Comparison of ENCODE assay signal across 22 cellular contexts in genomic region chr12:22407397-22407796, GRCh38.
DNase-seq lines count a peak whose midpoint lies in the region; ATAC-seq, FAIRE-seq and TF ChIP-seq lines count a peak whose summit lies in the region.
"Had no signal": no experiment of that assay in that cellular context is flagged by ENCODE, and none has a peak within 500 bp of the region (broad histone marks: within the 10 kb centered on the region; RNA-seq: fewer than 3 reads in every experiment).

No MANE protein-coding gene starts in this region.

- H3F3A ChIP-seq in PC-9 (ENCODE audit: insufficient read depth, low read depth), result peaks cover 26% of the 10 kb centered on the region

- H3K27me3 ChIP-seq in breast epithelium, result no peaks in the 10 kb centered on the region
- H3K27me3 ChIP-seq in mammary epithelial cell (ENCODE audit: insufficient read depth, low read length), result no peaks in the 10 kb centered on the region
- H3K27me3 ChIP-seq in GM12878 (replicated peaks in 1 of 2; ENCODE audit: control insufficient read depth in 2 of 2, insufficient read depth in 2 of 2, low read length in 1 of 2), result no peaks in the 10 kb centered on the region
- no peaks in the 10 kb centered on the region for H3K27me3 ChIP-seq in foreskin keratinocyte
- no peaks in the 10 kb centered on the region for H3K27me3 ChIP-seq in PC-9 (ENCODE audit: insufficient read depth, low read depth)
- H3K27me3 ChIP-seq: BE2C had no signal

- FAIRE-seq in GM12878 (lab: Jason Lieb, UNC), result no peak
- FAIRE-seq: A204.1, HepG2 had no signal

- POLR2A ChIA-PET in GM12878 (lab: Charles Lee), result no interaction called here
- POLR2A ChIA-PET in activated CD8-positive, alpha-beta T cell treated with anti-CD3 and anti-CD28 coated beads for 36 hours (lab: Charles Lee), result no interaction called here
- POLR2A ChIA-PET in PC-9 (lab: Charles Lee; ENCODE audit: unreplicated experiment), result no interaction called here

- H3K9ac ChIP-seq in mammary epithelial cell (ENCODE audit: insufficient read depth, low read length) (no peak overlapping the region), GM12878 (ENCODE audit: control insufficient read depth, insufficient read depth, low read length) (no peak overlapping the region)

- intact Hi-C loops in breast epithelium (cut with DNase I; ENCODE audit: low total_unique reads) (no loop called here), mammary epithelial cell (cut with micrococcal nuclease) (no loop called here), GM12878 (cut with micrococcal nuclease; ENCODE audit: unreplicated experiment) (loop anchor here (10.0 kb wide), 1 partner anchor 137 kb away; the partner anchor contains the start of gene C2CD5), PC-9 (cut with micrococcal nuclease; ENCODE audit: unreplicated experiment) (no loop called here), Calu3 (cut with micrococcal nuclease; ENCODE audit: unreplicated experiment) (no loop called here)
- intact Hi-C loops in activated CD8-positive, alpha-beta T cell treated with anti-CD3 and anti-CD28 coated beads for 36 hours (cut with micrococcal nuclease), result no loop called here

- TF ChIP-seq CTCF in breast epithelium (IDR thresholded peaks at IDR 0.05) (no peak), mammary epithelial cell (conservative IDR thresholded peaks at IDR 0.05 in 1 of 2, IDR thresholded peaks at IDR 0.05 in 1 of 2; ENCODE audit: extremely low read depth in 1 of 2, insufficient read depth in 1 of 2, low read depth in 1 of 2, low read length in 2 of 2) (no peak), GM12878 (IDR thresholded peaks at IDR 0.05 in 2 of 3, conservative IDR thresholded peaks at IDR 0.05 in 1 of 3; ENCODE audit: control insufficient read depth in 2 of 3, extremely low read depth in 1 of 3, insufficient read depth in 1 of 3, low read depth in 3 of 3, low read length in 3 of 3) (no peak), foreskin keratinocyte (conservative IDR thresholded peaks at IDR 0.05) (no peak), PC-9 (conservative IDR thresholded peaks at IDR 0.05) (no peak), Calu3 (IDR thresholded peaks at IDR 0.05; ENCODE audit: unreplicated experiment) (no peak)
- TF ChIP-seq CTCF in activated CD8-positive, alpha-beta T cell treated with anti-CD3 and anti-CD28 coated beads for 36 hours (IDR thresholded peaks at IDR 0.05), result no peak

- RAD21 ChIA-PET in GM12878 (lab: Charles Lee; ENCODE audit: unreplicated experiment), result no interaction called here

- H3K4me3 ChIP-seq in breast epithelium (no peak overlapping the region), mammary epithelial cell (replicated peaks in 1 of 3; ENCODE audit: insufficient read depth in 1 of 3, low read depth in 2 of 3, low read length in 3 of 3) (no peak overlapping the region), GM12878 (no peak overlapping the region), PC-9 (no peak overlapping the region)
- H3K4me3 ChIP-seq: HAP-1 had no signal

- CTCF ChIA-PET in mammary epithelial cell (lab: Charles Lee; ENCODE audit: low non-redundant PET) (no interaction called here), GM12878 (lab: Yijun Ruan, JAX) (interaction anchor here (1.2 kb wide), 1 partner anchor 343 kb away, joined by 3 read pairs; no protein-coding TSS in a partner anchor), PC-9 (lab: Charles Lee) (no interaction called here), Calu3 (lab: Charles Lee) (no interaction called here)
- CTCF ChIA-PET in activated CD8-positive, alpha-beta T cell treated with anti-CD3 and anti-CD28 coated beads for 36 hours (lab: Charles Lee), result no interaction called here

- H3K27ac ChIP-seq in breast epithelium (peak overlapping the region; percentile 9 to 77), mammary epithelial cell (ENCODE audit: insufficient read depth, low read depth, low read length) (no peak overlapping the region), GM12878 (ENCODE audit: control insufficient read depth, insufficient read depth) (no peak overlapping the region), foreskin keratinocyte (peak overlapping the region; percentile 11), PC-9 (no peak overlapping the region)

- no peak for TF ChIP-seq EP300 in GM12878 (IDR thresholded peaks at IDR 0.05; ENCODE audit: borderline replicate concordance in 1 of 2, control insufficient read depth in 1 of 2, low read depth in 2 of 2, low read length in 2 of 2)

- BruUV-seq in mammary epithelial cell (replicated peaks; lab: Mats Ljungman, UMichigan), result no TSS peak
- no TSS peak for BruUV-seq in GM12878 (replicated peaks; lab: Mats Ljungman, UMichigan)
- no TSS peak for BruUV-seq in PC-9 (replicated peaks; lab: Mats Ljungman, UMichigan)
- BruUV-seq in Calu3 (replicated peaks; lab: Mats Ljungman, UMichigan), result no TSS peak

- H3K4me1 ChIP-seq in breast epithelium (peaks cover 0 to 8% of the 10 kb centered on the region in 2 donors), mammary epithelial cell (ENCODE audit: insufficient read depth, low read length) (peaks cover 4% of the 10 kb centered on the region), GM12878 (ENCODE audit: control insufficient read depth, insufficient read depth, low read length) (peaks cover 10% of the 10 kb centered on the region), foreskin keratinocyte (peaks cover 4% of the 10 kb centered on the region), PC-9 (replicated peaks; ENCODE audit: insufficient read depth) (peaks cover 36% of the 10 kb centered on the region)
- H3K4me1 ChIP-seq: BE2C, HAP-1 had no signal

- WGBS in mammary epithelial cell (ENCODE audit: low coverage, missing lambda C conversion rate), result 98% methylated on average over 3 of the region's 3 CpGs
- 5% methylated on average over 3 of the region's 3 CpGs for WGBS in GM12878 (ENCODE audit: insufficient coverage, insufficient replicate concordance, low lambda C conversion rate, missing lambda C conversion rate)

- H3K36me3 ChIP-seq in breast epithelium (no peaks in the 10 kb centered on the region), mammary epithelial cell (ENCODE audit: insufficient read depth, low read length) (no peaks in the 10 kb centered on the region), GM12878 (ENCODE audit: control insufficient read depth in 2 of 2, insufficient read depth in 2 of 2, low read length in 1 of 2) (no peaks in the 10 kb centered on the region), PC-9 (ENCODE audit: low read depth) (no peaks in the 10 kb centered on the region)
- H3K36me3 ChIP-seq: BE2C, HAP-1 had no signal

- TF ChIP-seq POLR2A in breast epithelium (IDR thresholded peaks at IDR 0.05), result no peak
- TF ChIP-seq POLR2A in GM12878 (IDR thresholded peaks at IDR 0.05; ENCODE audit: low read depth, low read length), result no peak

- no peaks in the 10 kb centered on the region for H3K9me3 ChIP-seq in breast epithelium
- no peaks in the 10 kb centered on the region for H3K9me3 ChIP-seq in mammary epithelial cell (replicated peaks; ENCODE audit: insufficient read depth, low read length)
- H3K9me3 ChIP-seq in GM12878 (replicated peaks; ENCODE audit: control insufficient read depth, insufficient read depth, low read length), result no peaks in the 10 kb centered on the region
- peaks cover 16% of the 10 kb centered on the region for H3K9me3 ChIP-seq in PC-9 (ENCODE audit: insufficient read depth, low read depth)
- H3K9me3 ChIP-seq: BE2C had no signal

- in situ Hi-C loops in mammary epithelial cell (cut with MboI; ENCODE audit: low sequenced_read_pairs in 2 of 2), result no loop called here
- in situ Hi-C loops in GM12878 (cut with MboI), result no loop called here

- no peak for TF ChIP-seq RAD21 in GM12878 (IDR thresholded peaks at IDR 0.05; ENCODE audit: insufficient read depth, low read depth, low read length)

- no peak overlapping the region for H3K4me2 ChIP-seq in mammary epithelial cell (ENCODE audit: insufficient read depth, low read depth, low read length)
- H3K4me2 ChIP-seq in GM12878 (ENCODE audit: control insufficient read depth, insufficient read depth), result no peak overlapping the region
- no peak overlapping the region for H3K4me2 ChIP-seq in PC-9

- dilution Hi-C loops in mammary epithelial cell (cut with HindIII; ENCODE audit: low sequenced_read_pairs), result no loop called here

- 0 out of 3 replicates have a peak, but pooled peaks have one; percentile 4 for ATAC-seq in GM12878
- ATAC-seq in foreskin keratinocyte, result no peak
- ATAC-seq in activated CD8-positive, alpha-beta T cell treated with anti-CD3 and anti-CD28 coated beads for 36 hours, result no peak
- ATAC-seq in GM19463 (IDR thresholded peaks at IDR 0.05; ENCODE audit: unreplicated experiment), result no peak
- ATAC-seq: HepG2 had no signal

- H3K27ac Mint-ChIP-seq in activated CD8-positive, alpha-beta T cell treated with anti-CD3 and anti-CD28 coated beads for 36 hours, result no peak overlapping the region
- no peak overlapping the region for H3K27ac Mint-ChIP-seq in Calu3 (ENCODE audit: unreplicated experiment)
- H3K27ac Mint-ChIP-seq: CD4-positive, alpha-beta T cell had no signal

- H3K36me3 Mint-ChIP-seq in activated CD8-positive, alpha-beta T cell treated with anti-CD3 and anti-CD28 coated beads for 36 hours (ENCODE audit: low read depth), result no peaks in the 10 kb centered on the region
- no peaks in the 10 kb centered on the region for H3K36me3 Mint-ChIP-seq in Calu3 (ENCODE audit: insufficient read depth, unreplicated experiment)

- H2AFZ ChIP-seq in mammary epithelial cell (ENCODE audit: low read depth, low read length) (no peak overlapping the region), GM12878 (ENCODE audit: control insufficient read depth, low read depth, low read length) (no peak overlapping the region; the same call in 1 of the 2 replicates), PC-9 (no peak overlapping the region)

- H3K9me2 ChIP-seq in PC-9 (ENCODE audit: insufficient read depth), result no peaks in the 10 kb centered on the region

- H3K4me3 Mint-ChIP-seq in activated CD8-positive, alpha-beta T cell treated with anti-CD3 and anti-CD28 coated beads for 36 hours, result no peak overlapping the region
- no peak overlapping the region for H3K4me3 Mint-ChIP-seq in Calu3 (ENCODE audit: low read depth, unreplicated experiment)
- H3K4me3 Mint-ChIP-seq: CD4-positive, alpha-beta T cell had no signal

- H3K79me2 ChIP-seq in mammary epithelial cell (ENCODE audit: insufficient read depth, low read length), result no peaks in the 10 kb centered on the region
- H3K79me2 ChIP-seq in GM12878 (ENCODE audit: control insufficient read depth, insufficient read depth, low read length), result no peaks in the 10 kb centered on the region
- H3K79me2 ChIP-seq in PC-9 (ENCODE audit: low read depth), result no peaks in the 10 kb centered on the region

- H3K9me3 Mint-ChIP-seq in activated CD8-positive, alpha-beta T cell treated with anti-CD3 and anti-CD28 coated beads for 36 hours, result no peaks in the 10 kb centered on the region
- H3K9me3 Mint-ChIP-seq in Calu3 (ENCODE audit: low read depth, unreplicated experiment), result peaks cover 2% of the 10 kb centered on the region
- H3K9me3 Mint-ChIP-seq: CD4-positive, alpha-beta T cell had no signal

- H4K20me1 ChIP-seq in mammary epithelial cell (ENCODE audit: insufficient read depth, low read length), result no peaks in the 10 kb centered on the region
- H4K20me1 ChIP-seq in GM12878 (ENCODE audit: control insufficient read depth, insufficient read depth), result no peaks in the 10 kb centered on the region
- H4K20me1 ChIP-seq in PC-9 (ENCODE audit: insufficient read depth), result no peaks in the 10 kb centered on the region

- peaks cover 17% of the 10 kb centered on the region for H3K4me1 Mint-ChIP-seq in activated CD8-positive, alpha-beta T cell treated with anti-CD3 and anti-CD28 coated beads for 36 hours (ENCODE audit: low read depth)
- peaks cover 21% of the 10 kb centered on the region for H3K4me1 Mint-ChIP-seq in Calu3 (ENCODE audit: low read depth, unreplicated experiment)

- H3K27me3 Mint-ChIP-seq in activated CD8-positive, alpha-beta T cell treated with anti-CD3 and anti-CD28 coated beads for 36 hours, result no peaks in the 10 kb centered on the region
- H3K27me3 Mint-ChIP-seq in Calu3 (ENCODE audit: unreplicated experiment), result peaks cover 4% of the 10 kb centered on the region
- H3K27me3 Mint-ChIP-seq: CD4-positive, alpha-beta T cell had no signal

- DNase-seq in breast epithelium (ENCODE audit: low spot score in 2 of 2) (no peak), mammary epithelial cell (no peak), GM12878 (ENCODE audit: low read depth, low spot score) (no peak), foreskin keratinocyte (no peak), PC-9 (no peak), Calu3 (no peak)
- DNase-seq in activated CD8-positive, alpha-beta T cell treated with anti-CD3 and anti-CD28 coated beads for 36 hours, result no peak
- DNase-seq: BE2C; CD4-positive, alpha-beta T cell; DMS79 treated with DMSO at 0.1 percent for 48 hours; NCI-H1105 treated with DMSO at 0.1 percent for 48 hours; NCI-H1694; NCI-H2107; NCI-H2227 treated with DMSO at 0.1 percent for 48 hours; NCI-H510A treated with DMSO at 0.1 percent for 48 hours; NCI-H774; RPMI8226; SHP77 treated with DMSO at 0.1 percent for 48 hours had no signal

- SMC1A ChIA-PET in GM12878 (lab: Charles Lee; ENCODE audit: uncharacterized antibody, unreplicated experiment), result interaction anchor here (0.7 kb wide), 1 partner anchor 52 kb away, joined by 3 read pairs; no protein-coding TSS in a partner anchor

Comparison
In these comparisons a context has a peak if more than half of its experiments do, and no peak if none do; other contexts are left out.
1. H3K27ac ChIP-seq: peak in breast epithelium (2 of 2) and foreskin keratinocyte (single experiment); none in mammary epithelial cell (single experiment), GM12878 (single experiment) and PC-9 (single experiment).